10 cellular contexts compared by ENCODE assay signal in the genomic region with DNA sequence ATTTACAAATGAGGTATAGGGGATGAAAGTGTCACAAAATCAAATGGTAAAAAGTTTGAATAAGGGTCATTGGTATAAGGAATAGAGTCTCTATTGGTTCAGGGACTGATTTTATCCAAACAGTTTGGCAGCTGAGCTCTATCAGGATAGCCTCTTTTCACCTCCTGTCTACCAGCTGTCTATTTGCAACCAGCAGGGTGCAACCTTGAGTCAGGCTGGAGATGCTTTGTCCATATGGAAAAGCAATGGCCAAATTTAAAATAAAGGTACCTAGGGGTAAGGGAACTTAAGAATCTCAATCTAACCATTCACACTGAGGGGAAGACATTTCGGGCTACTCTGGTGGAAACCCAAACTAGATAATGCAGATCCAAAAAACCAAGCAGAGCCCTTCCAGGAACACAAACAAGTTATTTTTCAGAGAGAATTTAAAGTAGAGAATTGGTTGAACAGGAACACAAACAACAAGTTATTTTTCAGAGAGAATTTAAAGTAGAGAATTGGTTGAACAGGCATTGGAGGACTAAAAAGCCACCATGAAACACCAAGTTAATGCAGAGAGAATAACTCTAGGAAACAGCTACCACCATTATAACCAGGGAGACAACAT. TPM values are rescaled to one million over a fixed set of nuclear protein-coding genes. Genes with fewer than 3 reads are reported as not detected.
DNase-seq lines count a peak whose midpoint lies in the region; ATAC-seq and TF ChIP-seq lines count a peak whose summit lies in the region.
"Had no signal": no experiment of that assay in that cellular context is flagged by ENCODE, and none has a peak within 500 bp of the region (broad histone marks: within the 10 kb centered on the region; RNA-seq: fewer than 3 reads in every experiment).

No MANE protein-coding gene starts in this region.

- CTCF ChIA-PET in mammary epithelial cell (lab: Charles Lee; ENCODE audit: low non-redundant PET), result interaction anchor here (0.6 to 1.0 kb wide), 6 partner anchors 36 to 127 kb away, joined by 3 to 5 read pairs (median 4); no protein-coding TSS in a partner anchor

- H3K9me3 ChIP-seq in mammary epithelial cell (replicated peaks; ENCODE audit: insufficient read depth, low read length) (no peaks in the 10 kb centered on the region), uterus (no peaks in the 10 kb centered on the region)

- H2AFZ ChIP-seq in mammary epithelial cell (ENCODE audit: low read depth, low read length), result no peak overlapping the region

- dilution Hi-C loops in mammary epithelial cell (cut with HindIII; ENCODE audit: low sequenced_read_pairs), result no loop called here

- TF ChIP-seq CTCF in mammary epithelial cell (conservative IDR thresholded peaks at IDR 0.05 in 1 of 2, IDR thresholded peaks at IDR 0.05 in 1 of 2; ENCODE audit: extremely low read depth in 1 of 2, insufficient read depth in 1 of 2, low read depth in 1 of 2, low read length in 2 of 2), result peak; percentile 92 to 95
- no peak for TF ChIP-seq CTCF in uterus (IDR thresholded peaks at IDR 0.05)

- no peak overlapping the region for H3K27ac Mint-ChIP-seq in natural killer cell treated with Interleukin-12 subunit alpha and Interleukin-12 subunit beta and Interleukin-15 and Interleukin-18, amount 100 ng/mL, for 72 hours
- H3K27ac Mint-ChIP-seq: naive B cell had no signal

- no peak overlapping the region for H3K4me3 Mint-ChIP-seq in natural killer cell treated with Interleukin-12 subunit alpha and Interleukin-12 subunit beta and Interleukin-15 and Interleukin-18, amount 100 ng/mL, for 72 hours

- no peak for TF ChIP-seq POLR2A in uterus (IDR thresholded peaks at IDR 0.05)

- H3K4me3 ChIP-seq in mammary epithelial cell (replicated peaks in 1 of 3; ENCODE audit: insufficient read depth in 1 of 3, low read depth in 2 of 3, low read length in 3 of 3) (no peak overlapping the region), uterus (no peak overlapping the region)

- no peaks in the 10 kb centered on the region for H3K9me3 Mint-ChIP-seq in natural killer cell treated with Interleukin-12 subunit alpha and Interleukin-12 subunit beta and Interleukin-15 and Interleukin-18, amount 100 ng/mL, for 72 hours

- intact Hi-C loops in mammary epithelial cell (cut with micrococcal nuclease), result loop anchor here (1.0 to 2.0 kb wide), 3 partner anchors 126 to 406 kb away; no protein-coding TSS in a partner anchor
- intact Hi-C loops in posterior cingulate gyrus (cut with DNase I), result no loop called here
- intact Hi-C loops in uterus (cut with DNase I; ENCODE audit: low total_unique reads), result no loop called here

- H3K4me1 Mint-ChIP-seq in natural killer cell treated with Interleukin-12 subunit alpha and Interleukin-12 subunit beta and Interleukin-15 and Interleukin-18, amount 100 ng/mL, for 72 hours (ENCODE audit: low read depth in 2 of 2), result no peaks in the 10 kb centered on the region
- H3K4me1 Mint-ChIP-seq: naive B cell had no signal

- H3K36me3 Mint-ChIP-seq in natural killer cell treated with Interleukin-12 subunit alpha and Interleukin-12 subunit beta and Interleukin-15 and Interleukin-18, amount 100 ng/mL, for 72 hours, result no peaks in the 10 kb centered on the region
- H3K36me3 Mint-ChIP-seq: naive B cell had no signal

- H3K27me3 Mint-ChIP-seq in natural killer cell treated with Interleukin-12 subunit alpha and Interleukin-12 subunit beta and Interleukin-15 and Interleukin-18, amount 100 ng/mL, for 72 hours, result no peaks in the 10 kb centered on the region
- H3K27me3 Mint-ChIP-seq: naive B cell had no signal

- no TSS peak for BruUV-seq in mammary epithelial cell (replicated peaks; lab: Mats Ljungman, UMichigan)

- WGBS in mammary epithelial cell (ENCODE audit: low coverage, missing lambda C conversion rate), result 36% methylated on average over 1 of the region's 1 CpG

- H3K27ac ChIP-seq in mammary epithelial cell (ENCODE audit: insufficient read depth, low read depth, low read length), result no peak overlapping the region
- no peak overlapping the region for H3K27ac ChIP-seq in uterus

- no peak for ATAC-seq in HG03135 (IDR thresholded peaks at IDR 0.05; ENCODE audit: unreplicated experiment)
- ATAC-seq in natural killer cell treated with Interleukin-12 subunit alpha and Interleukin-12 subunit beta and Interleukin-15 and Interleukin-18, amount 100 ng/mL, for 72 hours, result no peak

- in situ Hi-C loops in mammary epithelial cell (cut with MboI; ENCODE audit: low sequenced_read_pairs in 2 of 2), result loop anchor here (5.0 to 10.0 kb wide), 2 partner anchors 124 to 126 kb away; no protein-coding TSS in a partner anchor

- no peaks in the 10 kb centered on the region for H3K36me3 ChIP-seq in mammary epithelial cell (ENCODE audit: insufficient read depth, low read length)
- no peaks in the 10 kb centered on the region for H3K36me3 ChIP-seq in uterus

- H4K20me1 ChIP-seq in mammary epithelial cell (ENCODE audit: insufficient read depth, low read length), result no peaks in the 10 kb centered on the region

- H3K9ac ChIP-seq in mammary epithelial cell (ENCODE audit: insufficient read depth, low read length), result no peak overlapping the region

- H3K27me3 ChIP-seq in mammary epithelial cell (ENCODE audit: insufficient read depth, low read length) (peaks cover 2% of the 10 kb centered on the region), uterus (no peaks in the 10 kb centered on the region)

- H3K4me2 ChIP-seq in mammary epithelial cell (ENCODE audit: insufficient read depth, low read depth, low read length), result no peak overlapping the region

- no peaks in the 10 kb centered on the region for H3K79me2 ChIP-seq in mammary epithelial cell (ENCODE audit: insufficient read depth, low read length)

- H3K4me1 ChIP-seq in mammary epithelial cell (ENCODE audit: insufficient read depth, low read length), result no peaks in the 10 kb centered on the region
- H3K4me1 ChIP-seq in uterus, result no peaks in the 10 kb centered on the region

- DNase-seq in NCI-H1417 (lab: John Stamatoyannopoulos, UW) (peak in 2 of 3 experiments; percentile 50 to 59), NCI-H1417 treated with DMSO at 0.1 percent for 48 hours (lab: John Stamatoyannopoulos, UW) (no peak), NCI-H128 (lab: John Stamatoyannopoulos, UW; ENCODE audit: unreplicated experiment) (peak; percentile 4), mammary epithelial cell (peak; percentile 33), posterior cingulate gyrus (peak in 6 of 10 donors; percentile 9 to 57 (median 16)), uterus (no peak)
- no peak for DNase-seq in natural killer cell treated with Interleukin-12 subunit alpha and Interleukin-12 subunit beta and Interleukin-15 and Interleukin-18, amount 100 ng/mL, for 72 hours (ENCODE audit: low spot score)
- DNase-seq: naive B cell had no signal

RNA-seq across cellular contexts. Expression of gene CA10, which starts 12.6 kb away (rescaled TPM):
- total RNA-seq in mammary epithelial cell (under 1 TPM in 1 of 2 donors, not detected in 1; 0.85 TPM), uterus (1 to 10 TPM in 1 of 4 donors, not detected in 3; 5.3 TPM)
- polyA plus RNA-seq in mammary epithelial cell, result 0.31 TPM
- polyA minus RNA-seq in mammary epithelial cell, result not detected
- total RNA-seq in natural killer cell treated with Interleukin-12 subunit alpha and Interleukin-12 subunit beta and Interleukin-15 and Interleukin-18, amount 100 ng/mL, for 72 hours, result not detected
- polyA plus RNA-seq: AG04450 had no signal

Comparison
In these comparisons a context has a peak if more than half of its experiments do, and no peak if none do; other contexts are left out.
1. DNase-seq: peak in NCI-H1417 (2 of 3), NCI-H128 (single experiment), mammary epithelial cell (single experiment) and posterior cingulate gyrus (6 of 10); none in NCI-H1417 treated with DMSO at 0.1 percent for 48 hours (single experiment), uterus (0 of 2) and natural killer cell treated with Interleukin-12 subunit alpha and Interleukin-12 subunit beta and Interleukin-15 and Interleukin-18, amount 100 ng/mL, for 72 hours (single experiment).
2. CTCF ChIP-seq: peak in mammary epithelial cell (2 of 2); none in uterus (0 of 4).